Comparison of ENCODE assay signal across 1 cellular context in the genomic region with DNA sequence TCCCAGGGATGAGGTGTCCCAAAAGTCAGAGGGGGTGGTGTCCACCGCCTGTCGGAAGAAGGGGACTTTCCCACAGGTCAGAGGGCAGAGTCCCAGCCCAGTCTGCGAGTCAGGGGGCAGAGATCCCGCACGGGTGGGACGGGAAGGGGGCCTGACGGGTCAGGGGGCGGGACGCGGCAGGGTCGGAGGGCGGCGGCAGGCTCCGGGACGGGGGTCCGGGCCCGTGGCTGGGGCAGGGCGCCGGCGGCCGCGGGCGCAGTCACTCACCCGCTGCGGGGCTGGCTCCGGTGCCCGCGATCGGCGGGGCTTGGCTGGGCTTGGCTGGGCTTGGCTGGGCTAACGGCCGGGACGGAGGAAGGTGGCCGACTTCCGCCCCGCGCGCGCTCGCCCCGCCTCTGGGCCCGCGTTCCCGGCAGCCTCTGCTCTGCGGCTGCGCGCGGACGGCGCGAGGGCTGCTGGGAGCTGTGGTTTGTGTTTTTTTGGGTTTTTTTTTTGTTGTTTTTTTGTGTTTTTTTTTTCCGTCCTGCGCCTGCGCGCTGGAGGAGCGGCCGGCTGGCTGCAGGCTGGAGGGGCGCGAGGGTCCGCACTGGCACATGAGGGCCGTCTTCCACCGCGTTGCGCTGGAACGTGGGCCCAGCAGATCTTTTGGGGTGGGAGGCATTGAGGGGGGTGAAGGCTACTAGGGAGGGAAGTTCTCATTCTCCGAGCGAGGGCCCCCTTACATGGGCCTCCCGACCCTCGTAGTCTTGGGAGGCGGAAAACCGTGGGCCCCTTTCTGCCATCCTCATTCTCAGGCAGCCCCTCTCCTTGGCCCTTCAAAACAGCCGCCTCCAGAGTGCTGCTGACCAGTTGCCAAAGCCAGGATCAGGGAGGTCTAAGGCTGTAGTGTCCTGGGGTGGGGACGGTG.
A peak's percentile ranks its signal among the peaks of the same experiment; 100 is the strongest.
TF ChIP-seq lines count a peak whose summit lies in the region.

TSS of gene CANT1 (minus strand) at position 368 of the 907 bp plus-strand sequence. CDS start 12,142 bp downstream, outside the sequence.

TF ChIP-seq in HepG2, 621 proteins besides CTCF, POLR2A, EP300 and RAD21 (continued from another document and continues in another):
- TF ChIP-seq REST (IDR thresholded peaks at IDR 0.05; ENCODE audit: borderline replicate concordance in 1 of 2, low read depth in 1 of 2, low read length in 2 of 2) (no peak; a peak in 1 of 4 replicates), ATF3 (CRISPR knock-in tag; IDR thresholded peaks at IDR 0.05) (no peak; the same call in 1 of the 2 replicates), MZF1 (CRISPR knock-in tag; IDR thresholded peaks at IDR 0.05; ENCODE audit: borderline replicate concordance) (no peak), ZNF317 (CRISPR knock-in tag; IDR thresholded peaks at IDR 0.05) (peak; percentile 69; the same call in 1 of the 2 replicates), KDM4B (CRISPR knock-in tag; IDR thresholded peaks at IDR 0.05) (peak; percentile 59; the same call in 1 of the 2 replicates), ZNF337 (CRISPR knock-in tag; IDR thresholded peaks at IDR 0.05; ENCODE audit: borderline replicate concordance, low read depth) (no peak), ZNF790 (CRISPR knock-in tag; IDR thresholded peaks at IDR 0.05; ENCODE audit: borderline replicate concordance) (no peak), KDM2A (CRISPR knock-in tag; IDR thresholded peaks at IDR 0.05; ENCODE audit: borderline replicate concordance, low read depth) (peak; percentile 89), ZNF552 (CRISPR knock-in tag; IDR thresholded peaks at IDR 0.05; ENCODE audit: borderline replicate concordance) (peak; percentile 70; the same call in 1 of the 2 replicates), CEBPG (CRISPR knock-in tag; IDR thresholded peaks at IDR 0.05) (no peak), SRSF1 (optimal IDR thresholded peaks at IDR 0.05; ENCODE audit: low read depth, low read length) (peak; percentile 26), TAF1 (CRISPR knock-in tag; IDR thresholded peaks at IDR 0.05) (peak; percentile 63), NAIF1 (CRISPR knock-in tag; IDR thresholded peaks at IDR 0.05; ENCODE audit: borderline replicate concordance) (no peak), PRPF4 (IDR thresholded peaks at IDR 0.05; ENCODE audit: low read depth, low read length, poor library complexity, severe bottlenecking) (no peak), PHF8 (CRISPR knock-in tag; IDR thresholded peaks at IDR 0.05) (peak; percentile 97), SMYD3 (CRISPR knock-in tag; IDR thresholded peaks at IDR 0.05) (no peak), ZBTB42 (CRISPR knock-in tag; IDR thresholded peaks at IDR 0.05) (no peak), ZNF430 (CRISPR knock-in tag; IDR thresholded peaks at IDR 0.05) (peak; percentile 73; the same call in 1 of the 2 replicates), ZFP62 (CRISPR knock-in tag; IDR thresholded peaks at IDR 0.05) (no peak), HNRNPUL1 (IDR thresholded peaks at IDR 0.05; ENCODE audit: low read depth, low read length) (no peak), CBX1 (IDR thresholded peaks at IDR 0.05; ENCODE audit: low read depth) (peak; percentile 22), ZNF253 (CRISPR knock-in tag; IDR thresholded peaks at IDR 0.05; ENCODE audit: borderline replicate concordance) (0 out of 2 replicates have a peak, but pooled peaks have one; percentile 9), NR3C1 (CRISPR knock-in tag; IDR thresholded peaks at IDR 0.05) (no peak), ZNF513 (CRISPR knock-in tag; conservative IDR thresholded peaks at IDR 0.05) (no peak), GATAD2A (CRISPR knock-in tag; IDR thresholded peaks at IDR 0.05) (peak; percentile 56; the same call in 1 of the 2 replicates), MXD4 (CRISPR knock-in tag; IDR thresholded peaks at IDR 0.05) (peak; percentile 70; the same call in 1 of the 2 replicates), ZSCAN21 (CRISPR knock-in tag; IDR thresholded peaks at IDR 0.05; ENCODE audit: borderline replicate concordance) (no peak), PITX1 (CRISPR knock-in tag; IDR thresholded peaks at IDR 0.05) (peak; percentile 38; the same call in 1 of the 2 replicates), RBFOX2 (IDR thresholded peaks at IDR 0.05; ENCODE audit: low read depth, low read length) (peak; percentile 95), SETDB1 (CRISPR knock-in tag; IDR thresholded peaks at IDR 0.05; ENCODE audit: borderline replicate concordance) (no peak), HDAC2 (CRISPR knock-in tag; IDR thresholded peaks at IDR 0.05) (peak; percentile 41; the same call in 1 of the 2 replicates), ELF3 (CRISPR knock-in tag; IDR thresholded peaks at IDR 0.05) (peak; percentile 72), WIZ (CRISPR knock-in tag; IDR thresholded peaks at IDR 0.05) (no peak), RFXAP (CRISPR knock-in tag; IDR thresholded peaks at IDR 0.05; ENCODE audit: borderline replicate concordance) (0 out of 2 replicates have a peak, but pooled peaks have one; percentile 10), SP1 (IDR thresholded peaks at IDR 0.05) (no peak), SP1 (CRISPR knock-in tag; IDR thresholded peaks at IDR 0.05) (peak; percentile 59)
- TF ChIP-seq, protein P1, sequence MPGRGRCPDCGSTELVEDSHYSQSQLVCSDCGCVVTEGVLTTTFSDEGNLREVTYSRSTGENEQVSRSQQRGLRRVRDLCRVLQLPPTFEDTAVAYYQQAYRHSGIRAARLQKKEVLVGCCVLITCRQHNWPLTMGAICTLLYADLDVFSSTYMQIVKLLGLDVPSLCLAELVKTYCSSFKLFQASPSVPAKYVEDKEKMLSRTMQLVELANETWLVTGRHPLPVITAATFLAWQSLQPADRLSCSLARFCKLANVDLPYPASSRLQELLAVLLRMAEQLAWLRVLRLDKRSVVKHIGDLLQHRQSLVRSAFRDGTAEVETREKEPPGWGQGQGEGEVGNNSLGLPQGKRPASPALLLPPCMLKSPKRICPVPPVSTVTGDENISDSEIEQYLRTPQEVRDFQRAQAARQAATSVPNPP (CRISPR knock-in tag; IDR thresholded peaks at IDR 0.05), result 0 out of 2 replicates have a peak, but pooled peaks have one; percentile 62
- TF ChIP-seq, protein P2, sequence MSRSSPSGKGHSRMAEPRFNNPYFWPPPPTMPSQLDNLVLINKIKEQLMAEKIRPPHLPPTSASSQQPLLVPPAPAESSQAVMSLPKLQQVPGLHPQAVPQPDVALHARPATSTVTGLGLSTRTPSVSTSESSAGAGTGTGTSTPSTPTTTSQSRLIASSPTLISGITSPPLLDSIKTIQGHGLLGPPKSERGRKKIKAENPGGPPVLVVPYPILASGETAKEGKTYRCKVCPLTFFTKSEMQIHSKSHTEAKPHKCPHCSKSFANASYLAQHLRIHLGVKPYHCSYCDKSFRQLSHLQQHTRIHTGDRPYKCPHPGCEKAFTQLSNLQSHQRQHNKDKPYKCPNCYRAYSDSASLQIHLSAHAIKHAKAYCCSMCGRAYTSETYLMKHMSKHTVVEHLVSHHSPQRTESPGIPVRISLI (CRISPR knock-in tag; IDR thresholded peaks at IDR 0.05; ENCODE audit: borderline replicate concordance), result peak; percentile 100
- TF ChIP-seq, protein P3, sequence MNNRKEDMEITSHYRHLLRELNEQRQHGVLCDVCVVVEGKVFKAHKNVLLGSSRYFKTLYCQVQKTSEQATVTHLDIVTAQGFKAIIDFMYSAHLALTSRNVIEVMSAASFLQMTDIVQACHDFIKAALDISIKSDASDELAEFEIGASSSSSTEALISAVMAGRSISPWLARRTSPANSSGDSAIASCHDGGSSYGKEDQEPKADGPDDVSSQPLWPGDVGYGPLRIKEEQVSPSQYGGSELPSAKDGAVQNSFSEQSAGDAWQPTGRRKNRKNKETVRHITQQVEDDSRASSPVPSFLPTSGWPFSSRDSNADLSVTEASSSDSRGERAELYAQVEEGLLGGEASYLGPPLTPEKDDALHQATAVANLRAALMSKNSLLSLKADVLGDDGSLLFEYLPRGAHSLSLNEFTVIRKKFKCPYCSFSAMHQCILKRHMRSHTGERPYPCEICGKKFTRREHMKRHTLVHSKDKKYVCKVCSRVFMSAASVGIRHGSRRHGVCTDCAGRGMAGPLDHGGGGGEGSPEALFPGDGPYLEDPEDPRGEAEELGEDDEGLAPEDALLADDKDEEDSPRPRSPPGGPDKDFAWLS (CRISPR knock-in tag; IDR thresholded peaks at IDR 0.05; ENCODE audit: borderline replicate concordance), result no peak
- TF ChIP-seq, protein P4, sequence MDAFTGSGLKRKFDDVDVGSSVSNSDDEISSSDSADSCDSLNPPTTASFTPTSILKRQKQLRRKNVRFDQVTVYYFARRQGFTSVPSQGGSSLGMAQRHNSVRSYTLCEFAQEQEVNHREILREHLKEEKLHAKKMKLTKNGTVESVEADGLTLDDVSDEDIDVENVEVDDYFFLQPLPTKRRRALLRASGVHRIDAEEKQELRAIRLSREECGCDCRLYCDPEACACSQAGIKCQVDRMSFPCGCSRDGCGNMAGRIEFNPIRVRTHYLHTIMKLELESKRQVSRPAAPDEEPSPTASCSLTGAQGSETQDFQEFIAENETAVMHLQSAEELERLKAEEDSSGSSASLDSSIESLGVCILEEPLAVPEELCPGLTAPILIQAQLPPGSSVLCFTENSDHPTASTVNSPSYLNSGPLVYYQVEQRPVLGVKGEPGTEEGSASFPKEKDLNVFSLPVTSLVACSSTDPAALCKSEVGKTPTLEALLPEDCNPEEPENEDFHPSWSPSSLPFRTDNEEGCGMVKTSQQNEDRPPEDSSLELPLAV (CRISPR knock-in tag; conservative IDR thresholded peaks at IDR 0.05; ENCODE audit: low read depth), result no peak
- TF ChIP-seq, protein P5, sequence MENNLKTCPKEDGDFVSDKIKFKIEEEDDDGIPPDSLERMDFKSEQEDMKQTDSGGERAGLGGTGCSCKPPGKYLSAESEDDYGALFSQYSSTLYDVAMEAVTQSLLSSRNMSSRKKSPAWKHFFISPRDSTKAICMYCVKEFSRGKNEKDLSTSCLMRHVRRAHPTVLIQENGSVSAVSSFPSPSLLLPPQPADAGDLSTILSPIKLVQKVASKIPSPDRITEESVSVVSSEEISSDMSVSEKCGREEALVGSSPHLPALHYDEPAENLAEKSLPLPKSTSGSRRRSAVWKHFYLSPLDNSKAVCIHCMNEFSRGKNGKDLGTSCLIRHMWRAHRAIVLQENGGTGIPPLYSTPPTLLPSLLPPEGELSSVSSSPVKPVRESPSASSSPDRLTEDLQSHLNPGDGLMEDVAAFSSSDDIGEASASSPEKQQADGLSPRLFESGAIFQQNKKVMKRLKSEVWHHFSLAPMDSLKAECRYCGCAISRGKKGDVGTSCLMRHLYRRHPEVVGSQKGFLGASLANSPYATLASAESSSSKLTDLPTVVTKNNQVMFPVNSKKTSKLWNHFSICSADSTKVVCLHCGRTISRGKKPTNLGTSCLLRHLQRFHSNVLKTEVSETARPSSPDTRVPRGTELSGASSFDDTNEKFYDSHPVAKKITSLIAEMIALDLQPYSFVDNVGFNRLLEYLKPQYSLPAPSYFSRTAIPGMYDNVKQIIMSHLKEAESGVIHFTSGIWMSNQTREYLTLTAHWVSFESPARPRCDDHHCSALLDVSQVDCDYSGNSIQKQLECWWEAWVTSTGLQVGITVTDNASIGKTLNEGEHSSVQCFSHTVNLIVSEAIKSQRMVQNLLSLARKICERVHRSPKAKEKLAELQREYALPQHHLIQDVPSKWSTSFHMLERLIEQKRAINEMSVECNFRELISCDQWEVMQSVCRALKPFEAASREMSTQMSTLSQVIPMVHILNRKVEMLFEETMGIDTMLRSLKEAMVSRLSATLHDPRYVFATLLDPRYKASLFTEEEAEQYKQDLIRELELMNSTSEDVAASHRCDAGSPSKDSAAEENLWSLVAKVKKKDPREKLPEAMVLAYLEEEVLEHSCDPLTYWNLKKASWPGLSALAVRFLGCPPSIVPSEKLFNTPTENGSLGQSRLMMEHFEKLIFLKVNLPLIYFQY (CRISPR knock-in tag; IDR thresholded peaks at IDR 0.05; ENCODE audit: borderline replicate concordance), result peak; percentile 86; the same call in 1 of the 2 replicates
- TF ChIP-seq, protein P6, sequence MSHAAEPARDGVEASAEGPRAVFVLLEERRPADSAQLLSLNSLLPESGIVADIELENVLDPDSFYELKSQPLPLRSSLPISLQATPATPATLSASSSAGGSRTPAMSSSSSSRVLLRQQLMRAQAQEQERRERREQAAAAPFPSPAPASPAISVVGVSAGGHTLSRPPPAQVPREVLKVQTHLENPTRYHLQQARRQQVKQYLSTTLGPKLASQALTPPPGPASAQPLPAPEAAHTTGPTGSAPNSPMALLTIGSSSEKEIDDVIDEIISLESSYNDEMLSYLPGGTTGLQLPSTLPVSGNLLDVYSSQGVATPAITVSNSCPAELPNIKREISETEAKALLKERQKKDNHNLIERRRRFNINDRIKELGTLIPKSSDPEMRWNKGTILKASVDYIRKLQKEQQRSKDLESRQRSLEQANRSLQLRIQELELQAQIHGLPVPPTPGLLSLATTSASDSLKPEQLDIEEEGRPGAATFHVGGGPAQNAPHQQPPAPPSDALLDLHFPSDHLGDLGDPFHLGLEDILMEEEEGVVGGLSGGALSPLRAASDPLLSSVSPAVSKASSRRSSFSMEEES (CRISPR knock-in tag; IDR thresholded peaks at IDR 0.05), result no peak
